In genomic region chr10:511101-511848, GRCh38 we compare ENCODE assay signal across 1 cellular context.
A peak's percentile ranks its signal among the peaks of the same experiment; 100 is the strongest.
TF ChIP-seq lines count a peak whose summit lies in the region.

No MANE protein-coding gene starts in this region.

TF ChIP-seq in HEK293, 187 proteins besides CTCF, POLR2A, EP300 and RAD21 (continued from another document):
- TF ChIP-seq, protein P1, sequence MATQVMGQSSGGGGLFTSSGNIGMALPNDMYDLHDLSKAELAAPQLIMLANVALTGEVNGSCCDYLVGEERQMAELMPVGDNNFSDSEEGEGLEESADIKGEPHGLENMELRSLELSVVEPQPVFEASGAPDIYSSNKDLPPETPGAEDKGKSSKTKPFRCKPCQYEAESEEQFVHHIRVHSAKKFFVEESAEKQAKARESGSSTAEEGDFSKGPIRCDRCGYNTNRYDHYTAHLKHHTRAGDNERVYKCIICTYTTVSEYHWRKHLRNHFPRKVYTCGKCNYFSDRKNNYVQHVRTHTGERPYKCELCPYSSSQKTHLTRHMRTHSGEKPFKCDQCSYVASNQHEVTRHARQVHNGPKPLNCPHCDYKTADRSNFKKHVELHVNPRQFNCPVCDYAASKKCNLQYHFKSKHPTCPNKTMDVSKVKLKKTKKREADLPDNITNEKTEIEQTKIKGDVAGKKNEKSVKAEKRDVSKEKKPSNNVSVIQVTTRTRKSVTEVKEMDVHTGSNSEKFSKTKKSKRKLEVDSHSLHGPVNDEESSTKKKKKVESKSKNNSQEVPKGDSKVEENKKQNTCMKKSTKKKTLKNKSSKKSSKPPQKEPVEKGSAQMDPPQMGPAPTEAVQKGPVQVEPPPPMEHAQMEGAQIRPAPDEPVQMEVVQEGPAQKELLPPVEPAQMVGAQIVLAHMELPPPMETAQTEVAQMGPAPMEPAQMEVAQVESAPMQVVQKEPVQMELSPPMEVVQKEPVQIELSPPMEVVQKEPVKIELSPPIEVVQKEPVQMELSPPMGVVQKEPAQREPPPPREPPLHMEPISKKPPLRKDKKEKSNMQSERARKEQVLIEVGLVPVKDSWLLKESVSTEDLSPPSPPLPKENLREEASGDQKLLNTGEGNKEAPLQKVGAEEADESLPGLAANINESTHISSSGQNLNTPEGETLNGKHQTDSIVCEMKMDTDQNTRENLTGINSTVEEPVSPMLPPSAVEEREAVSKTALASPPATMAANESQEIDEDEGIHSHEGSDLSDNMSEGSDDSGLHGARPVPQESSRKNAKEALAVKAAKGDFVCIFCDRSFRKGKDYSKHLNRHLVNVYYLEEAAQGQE (tag by site-specific recombination; IDR thresholded peaks at IDR 0.05) = no peak
- TF ChIP-seq ZNF660 (tag by site-specific recombination; IDR thresholded peaks at IDR 0.05) = peak; percentile 81
- TF ChIP-seq, protein P2, sequence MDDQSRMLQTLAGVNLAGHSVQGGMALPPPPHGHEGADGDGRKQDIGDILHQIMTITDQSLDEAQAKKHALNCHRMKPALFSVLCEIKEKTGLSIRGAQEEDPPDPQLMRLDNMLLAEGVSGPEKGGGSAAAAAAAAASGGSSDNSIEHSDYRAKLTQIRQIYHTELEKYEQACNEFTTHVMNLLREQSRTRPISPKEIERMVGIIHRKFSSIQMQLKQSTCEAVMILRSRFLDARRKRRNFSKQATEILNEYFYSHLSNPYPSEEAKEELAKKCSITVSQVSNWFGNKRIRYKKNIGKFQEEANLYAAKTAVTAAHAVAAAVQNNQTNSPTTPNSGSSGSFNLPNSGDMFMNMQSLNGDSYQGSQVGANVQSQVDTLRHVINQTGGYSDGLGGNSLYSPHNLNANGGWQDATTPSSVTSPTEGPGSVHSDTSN (CRISPR knock-in tag; IDR thresholded peaks at IDR 0.05) = 0 out of 2 replicates have a peak, but pooled peaks have one; percentile 72
- TF ChIP-seq ZNF555 (tag by site-specific recombination; conservative IDR thresholded peaks at IDR 0.05) = no peak
- TF ChIP-seq SCRT2 (tag by site-specific recombination; IDR thresholded peaks at IDR 0.05) = peak; percentile 47
- TF ChIP-seq ZNF433 (tag by site-specific recombination; IDR thresholded peaks at IDR 0.05; ENCODE audit: low read depth) = no peak
- TF ChIP-seq ZFHX2 (tag by site-specific recombination; conservative IDR thresholded peaks at IDR 0.05) = no peak
- peak; percentile 62; the same call in 1 of the 2 replicates for TF ChIP-seq ZNF391 (tag by site-specific recombination; IDR thresholded peaks at IDR 0.05; ENCODE audit: borderline replicate concordance, low read depth)
- peak; percentile 70; the same call in 1 of the 2 replicates for TF ChIP-seq ZNF2 (tag by site-specific recombination; IDR thresholded peaks at IDR 0.05)
- peak; percentile 74 for TF ChIP-seq ZSCAN30 (tag by site-specific recombination; IDR thresholded peaks at IDR 0.05)
- TF ChIP-seq BCL11B (tag by site-specific recombination; IDR thresholded peaks at IDR 0.05; ENCODE audit: low read depth) = no peak
- 0 out of 2 replicates have a peak, but pooled peaks have one; percentile 28 for TF ChIP-seq ZFP69B (tag by site-specific recombination; IDR thresholded peaks at IDR 0.05)
- TF ChIP-seq KLF8 (tag by site-specific recombination; IDR thresholded peaks at IDR 0.05) = peak; percentile 25; the same call in 1 of the 2 replicates
- peak; percentile 77 for TF ChIP-seq ZNF561 (tag by site-specific recombination; IDR thresholded peaks at IDR 0.05; ENCODE audit: borderline replicate concordance)
- TF ChIP-seq ZNF707 (tag by site-specific recombination; IDR thresholded peaks at IDR 0.05) = no peak
- TF ChIP-seq, protein P3, sequence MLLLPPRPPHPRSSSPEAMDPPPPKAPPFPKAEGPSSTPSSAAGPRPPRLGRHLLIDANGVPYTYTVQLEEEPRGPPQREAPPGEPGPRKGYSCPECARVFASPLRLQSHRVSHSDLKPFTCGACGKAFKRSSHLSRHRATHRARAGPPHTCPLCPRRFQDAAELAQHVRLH (tag by site-specific recombination; IDR thresholded peaks at IDR 0.05) = no peak
- TF ChIP-seq ZBTB17 (tag by site-specific recombination; IDR thresholded peaks at IDR 0.05) = peak; percentile 71
- no peak for TF ChIP-seq ZNF664 (tag by site-specific recombination; IDR thresholded peaks at IDR 0.05)
- TF ChIP-seq SP2 (tag by site-specific recombination; IDR thresholded peaks at IDR 0.05) = peak; percentile 75
- TF ChIP-seq, protein P4, sequence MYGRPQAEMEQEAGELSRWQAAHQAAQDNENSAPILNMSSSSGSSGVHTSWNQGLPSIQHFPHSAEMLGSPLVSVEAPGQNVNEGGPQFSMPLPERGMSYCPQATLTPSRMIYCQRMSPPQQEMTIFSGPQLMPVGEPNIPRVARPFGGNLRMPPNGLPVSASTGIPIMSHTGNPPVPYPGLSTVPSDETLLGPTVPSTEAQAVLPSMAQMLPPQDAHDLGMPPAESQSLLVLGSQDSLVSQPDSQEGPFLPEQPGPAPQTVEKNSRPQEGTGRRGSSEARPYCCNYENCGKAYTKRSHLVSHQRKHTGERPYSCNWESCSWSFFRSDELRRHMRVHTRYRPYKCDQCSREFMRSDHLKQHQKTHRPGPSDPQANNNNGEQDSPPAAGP (tag by site-specific recombination; IDR thresholded peaks at IDR 0.05) = peak; percentile 26; the same call in 1 of the 2 replicates
- peak; percentile 78 for TF ChIP-seq ZNF341 (tag by site-specific recombination; IDR thresholded peaks at IDR 0.05; ENCODE audit: low read depth)
- TF ChIP-seq ZFP37 (tag by site-specific recombination; IDR thresholded peaks at IDR 0.05) = peak; percentile 71
- TF ChIP-seq ZNF214 (tag by site-specific recombination; IDR thresholded peaks at IDR 0.05; ENCODE audit: borderline replicate concordance) = no peak
- TF ChIP-seq REPIN1 (tag by site-specific recombination; IDR thresholded peaks at IDR 0.05; ENCODE audit: low read depth) = no peak
- peak; percentile 82 for TF ChIP-seq ZNF600 (tag by site-specific recombination; IDR thresholded peaks at IDR 0.05)
- no peak for TF ChIP-seq ZNF529 (tag by site-specific recombination; IDR thresholded peaks at IDR 0.05; ENCODE audit: insufficient replicate concordance)
- TF ChIP-seq KLF16 (tag by site-specific recombination; IDR thresholded peaks at IDR 0.05) = no peak
- TF ChIP-seq, protein P5, sequence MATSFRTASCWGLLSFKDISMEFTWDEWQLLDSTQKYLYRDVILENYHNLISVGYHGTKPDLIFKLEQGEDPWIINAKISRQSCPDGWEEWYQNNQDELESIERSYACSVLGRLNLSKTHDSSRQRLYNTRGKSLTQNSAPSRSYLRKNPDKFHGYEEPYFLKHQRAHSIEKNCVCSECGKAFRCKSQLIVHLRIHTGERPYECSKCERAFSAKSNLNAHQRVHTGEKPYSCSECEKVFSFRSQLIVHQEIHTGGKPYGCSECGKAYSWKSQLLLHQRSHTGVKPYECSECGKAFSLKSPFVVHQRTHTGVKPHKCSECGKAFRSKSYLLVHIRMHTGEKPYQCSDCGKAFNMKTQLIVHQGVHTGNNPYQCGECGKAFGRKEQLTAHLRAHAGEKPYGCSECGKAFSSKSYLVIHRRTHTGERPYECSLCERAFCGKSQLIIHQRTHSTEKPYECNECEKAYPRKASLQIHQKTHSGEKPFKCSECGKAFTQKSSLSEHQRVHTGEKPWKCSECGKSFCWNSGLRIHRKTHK (tag by site-specific recombination; IDR thresholded peaks at IDR 0.05) = no peak
- TF ChIP-seq ZNF394 (tag by site-specific recombination; IDR thresholded peaks at IDR 0.05; ENCODE audit: borderline replicate concordance) = 0 out of 2 replicates have a peak, but pooled peaks have one; percentile 27
- TF ChIP-seq GFI1B (tag by site-specific recombination; IDR thresholded peaks at IDR 0.05) = peak; percentile 85
- TF ChIP-seq ZNF596 (tag by site-specific recombination; IDR thresholded peaks at IDR 0.05) = no peak
- peak; percentile 36; the same call in 1 of the 2 replicates for TF ChIP-seq ZNF501 (tag by site-specific recombination; IDR thresholded peaks at IDR 0.05)
- TF ChIP-seq ZNF223 (tag by site-specific recombination; IDR thresholded peaks at IDR 0.05) = no peak
